Comparison of ENCODE assay signal across 9 cellular contexts in the genomic region with DNA sequence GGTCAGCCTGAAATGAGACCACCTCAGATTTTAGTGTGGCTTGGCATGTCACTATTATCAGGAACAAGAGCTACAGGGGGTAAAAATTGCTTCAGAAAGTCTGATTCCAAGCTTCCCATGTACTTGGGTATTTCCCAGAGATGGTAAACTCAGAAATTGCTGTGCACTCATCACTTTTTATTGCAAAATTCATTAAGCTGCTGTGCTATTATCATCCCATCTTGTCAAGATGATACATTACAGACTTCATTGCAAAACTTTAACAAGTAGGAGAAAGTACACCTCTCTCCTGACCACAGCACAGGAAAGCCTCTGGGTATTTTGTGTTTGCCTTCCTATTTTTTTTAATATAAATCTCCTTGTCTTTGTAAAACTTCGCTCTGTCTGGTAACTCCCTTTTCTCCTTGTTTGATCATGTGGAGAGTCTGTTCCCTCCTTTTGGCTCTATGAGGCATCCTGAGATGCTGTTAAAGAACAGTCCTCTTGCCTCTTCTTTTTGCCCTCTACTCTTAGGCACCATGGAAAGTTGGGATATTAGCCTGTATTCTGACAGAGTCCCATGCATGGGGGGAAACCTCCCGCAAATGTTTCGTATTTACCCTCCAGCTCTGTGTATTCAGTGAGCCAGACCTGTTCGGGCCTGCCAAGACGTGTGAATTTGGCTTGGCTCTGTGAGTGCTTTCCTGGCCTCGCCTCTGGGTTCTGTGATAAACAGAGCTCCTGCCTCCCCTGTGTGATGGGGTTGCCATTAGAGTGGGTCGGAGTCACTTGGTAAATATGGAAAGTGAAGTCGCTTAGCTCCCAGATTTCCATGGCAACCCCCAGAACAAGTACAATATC.
DNase-seq lines count a peak whose midpoint lies in the region; ATAC-seq and TF ChIP-seq lines count a peak whose summit lies in the region.
"Had no signal": no experiment of that assay in that cellular context is flagged by ENCODE, and none has a peak within 500 bp of the region (broad histone marks: within the 10 kb centered on the region; RNA-seq: fewer than 3 reads in every experiment).

No MANE protein-coding gene starts in this region.

- no peaks in the 10 kb centered on the region for H3K4me1 ChIP-seq in MM.1S (ENCODE audit: low read length)

- H3K27me3 ChIP-seq in MM.1S (replicated peaks; ENCODE audit: insufficient read depth, low read length): no peaks in the 10 kb centered on the region

- no peak overlapping the region for H3K4me2 ChIP-seq in MM.1S (ENCODE audit: low read depth, low read length)

- ATAC-seq in esophagus mucosa: peak; percentile 77
- no peak for ATAC-seq in HG03521 (IDR thresholded peaks at IDR 0.05; ENCODE audit: unreplicated experiment)
- ATAC-seq in HG02798 (IDR thresholded peaks at IDR 0.05; ENCODE audit: poor library complexity, unreplicated experiment): no peak

- H3K9me2 ChIP-seq in MM.1S (replicated peaks; ENCODE audit: insufficient read depth, low read length): no peaks in the 10 kb centered on the region

- H3K79me2 ChIP-seq in MM.1S (ENCODE audit: low read length): no peaks in the 10 kb centered on the region

- no peaks in the 10 kb centered on the region for H3F3A ChIP-seq in MM.1S (ENCODE audit: insufficient read depth, low read length)

- no peak overlapping the region for H3K9ac ChIP-seq in MM.1S (ENCODE audit: low read length)

- no peaks in the 10 kb centered on the region for H3K36me3 ChIP-seq in MM.1S (replicated peaks; ENCODE audit: insufficient read depth, low read length)

- intact Hi-C loops in posterior cingulate gyrus (cut with DNase I): loop anchor here (10.0 kb wide), 1 partner anchor 88 kb away; no protein-coding TSS in a partner anchor

- TF ChIP-seq CTCF in MM.1S (IDR thresholded peaks at IDR 0.05; ENCODE audit: low read length): no peak

- H4K20me1 ChIP-seq in MM.1S (ENCODE audit: insufficient read depth, low read length): no peaks in the 10 kb centered on the region

- no peak overlapping the region for H3K27ac ChIP-seq in MM.1S (ENCODE audit: low read length)

- peak; percentile 46 for DNase-seq in EH (ENCODE audit: low read depth)
- DNase-seq in NCI-H748 treated with DMSO at 0.1 percent for 48 hours (lab: John Stamatoyannopoulos, UW): peak; percentile 78
- DNase-seq in posterior cingulate gyrus: peak in 9 of 10 donors; percentile 10 to 92 (median 61)
- no peak for DNase-seq in MM.1S
- DNase-seq in D341Med (ENCODE audit: low spot score): no peak
- DNase-seq: CD4-positive, alpha-beta T cell had no signal

- H3K4me3 ChIP-seq in MM.1S (ENCODE audit: low read length): no peak overlapping the region

- no peak overlapping the region for H2AFZ ChIP-seq in MM.1S (ENCODE audit: low read length)

- no peaks in the 10 kb centered on the region for H3K9me3 ChIP-seq in MM.1S (replicated peaks; ENCODE audit: insufficient read depth, low read length)

Comparison
In these comparisons a context has a peak if more than half of its experiments do, and no peak if none do; other contexts are left out.
1. DNase-seq: peak in EH (single experiment), NCI-H748 treated with DMSO at 0.1 percent for 48 hours (single experiment) and posterior cingulate gyrus (9 of 10); none in MM.1S (single experiment) and D341Med (single experiment).